In genomic region chr1:47432071-47433036, GRCh38 we compare ENCODE assay signal across 1 cellular context.
TF ChIP-seq lines count a peak whose summit lies in the region.

No MANE protein-coding gene starts in this region.

TF ChIP-seq in HCT116, 20 proteins besides CTCF, POLR2A, EP300 and RAD21 (continued from another document):
- no peak for TF ChIP-seq MAX (IDR thresholded peaks at IDR 0.05)
- no peak for TF ChIP-seq EZH2phosphoT487 (IDR thresholded peaks at IDR 0.05; ENCODE audit: borderline replicate concordance)
- TF ChIP-seq SP1 (IDR thresholded peaks at IDR 0.05; ENCODE audit: low read depth), result no peak
- no peak for TF ChIP-seq EZH2 (IDR thresholded peaks at IDR 0.05)
- TF ChIP-seq REST (IDR thresholded peaks at IDR 0.05; ENCODE audit: low read depth), result no peak
- TF ChIP-seq ZNF274 (IDR thresholded peaks at IDR 0.05; ENCODE audit: low read depth, low read length), result no peak
- TF ChIP-seq CEBPB (IDR thresholded peaks at IDR 0.05; ENCODE audit: low read depth), result no peak
- TF ChIP-seq ZFX (IDR thresholded peaks at IDR 0.05), result no peak
- no peak for TF ChIP-seq YY1 (IDR thresholded peaks at IDR 0.05; ENCODE audit: extremely low read depth, insufficient replicate concordance, low read depth, low read length)
- no peak for TF ChIP-seq ELF1 (IDR thresholded peaks at IDR 0.05; ENCODE audit: borderline replicate concordance, low read depth)
- no peak for TF ChIP-seq SIN3A (IDR thresholded peaks at IDR 0.05; ENCODE audit: low read depth)
- TF ChIP-seq POLR2AphosphoS5 (IDR thresholded peaks at IDR 0.05; ENCODE audit: low read depth, low read length), result no peak
- TF ChIP-seq TCF7L2 (IDR thresholded peaks at IDR 0.05; ENCODE audit: borderline replicate concordance, extremely low read depth, insufficient read depth, insufficient read length), result no peak
- no peak for TF ChIP-seq SRF (IDR thresholded peaks at IDR 0.05; ENCODE audit: low read depth)
